In genomic region chr3:184561329-184562145, GRCh38 we compare ENCODE assay signal across 1 cellular context.
A peak's percentile ranks its signal among the peaks of the same experiment; 100 is the strongest.
TF ChIP-seq lines count a peak whose summit lies in the region.

EPHB3 (plus strand) TSS chr3:184561785; CDS start chr3:184562236, 451 bp downstream.

TF ChIP-seq in HepG2, 621 proteins besides CTCF, POLR2A, EP300 and RAD21 (continued from another document and continues in another):
- 0 out of 2 replicates have a peak, but pooled peaks have one; percentile 22 for TF ChIP-seq HIC2 (CRISPR knock-in tag; IDR thresholded peaks at IDR 0.05; ENCODE audit: low read depth)
- TF ChIP-seq MIER2 (CRISPR knock-in tag; IDR thresholded peaks at IDR 0.05) = no peak
- TF ChIP-seq ZNF772 (CRISPR knock-in tag; IDR thresholded peaks at IDR 0.05) = no peak; the same call in 1 of the 2 replicates
- TF ChIP-seq SMAD1 (CRISPR knock-in tag; IDR thresholded peaks at IDR 0.05; ENCODE audit: borderline replicate concordance, low read depth) = peak; percentile 56; the same call in 1 of the 2 replicates
- no peak for TF ChIP-seq ZNF770 (CRISPR knock-in tag; IDR thresholded peaks at IDR 0.05)
- no peak for TF ChIP-seq ZFP37 (CRISPR knock-in tag; IDR thresholded peaks at IDR 0.05; ENCODE audit: borderline replicate concordance)
- TF ChIP-seq SETDB1 (CRISPR knock-in tag; IDR thresholded peaks at IDR 0.05; ENCODE audit: borderline replicate concordance) = no peak
- no peak for TF ChIP-seq TEAD2 (CRISPR knock-in tag; IDR thresholded peaks at IDR 0.05)
- TF ChIP-seq ZNF556 (CRISPR knock-in tag; IDR thresholded peaks at IDR 0.05; ENCODE audit: borderline replicate concordance) = no peak; the same call in 1 of the 2 replicates
- TF ChIP-seq SRF (IDR thresholded peaks at IDR 0.05; ENCODE audit: low read depth, low read length) = no peak
- no peak for TF ChIP-seq ESRRA (CRISPR knock-in tag; IDR thresholded peaks at IDR 0.05; ENCODE audit: low read depth)
- TF ChIP-seq ZSCAN29 (CRISPR knock-in tag; conservative IDR thresholded peaks at IDR 0.05) = no peak
- TF ChIP-seq ZNF672 (CRISPR knock-in tag; IDR thresholded peaks at IDR 0.05) = no peak
- TF ChIP-seq SIX4 (CRISPR knock-in tag; IDR thresholded peaks at IDR 0.05) = no peak
- TF ChIP-seq HOXA9 (CRISPR knock-in tag; IDR thresholded peaks at IDR 0.05; ENCODE audit: borderline replicate concordance) = no peak
- peak; percentile 34; the same call in 1 of the 2 replicates for TF ChIP-seq ZNF768 (CRISPR knock-in tag; IDR thresholded peaks at IDR 0.05)
- TF ChIP-seq FUBP1 (CRISPR knock-in tag; IDR thresholded peaks at IDR 0.05; ENCODE audit: borderline replicate concordance) = no peak
- 0 out of 2 replicates have a peak, but pooled peaks have one; percentile 55 for TF ChIP-seq MXD1 (CRISPR knock-in tag; IDR thresholded peaks at IDR 0.05)
- TF ChIP-seq XBP1 (CRISPR knock-in tag; IDR thresholded peaks at IDR 0.05) = no peak
- TF ChIP-seq SRSF9 (IDR thresholded peaks at IDR 0.05; ENCODE audit: borderline replicate concordance, insufficient read depth, low read depth, low read length, poor library complexity, severe bottlenecking) = no peak
- TF ChIP-seq KLF12 (CRISPR knock-in tag; IDR thresholded peaks at IDR 0.05; ENCODE audit: borderline replicate concordance) = no peak
- peak; percentile 18 for TF ChIP-seq SKI (IDR thresholded peaks at IDR 0.05; ENCODE audit: partially characterized antibody)
- no peak for TF ChIP-seq ZNF607 (CRISPR knock-in tag; IDR thresholded peaks at IDR 0.05; ENCODE audit: borderline replicate concordance)
- no peak for TF ChIP-seq ZBTB21 (CRISPR knock-in tag; IDR thresholded peaks at IDR 0.05)
- TF ChIP-seq ZNF777 (CRISPR knock-in tag; IDR thresholded peaks at IDR 0.05) = peak; percentile 70
- TF ChIP-seq SMARCE1 (IDR thresholded peaks at IDR 0.05; ENCODE audit: borderline replicate concordance) = no peak
- TF ChIP-seq RBFOX2 (IDR thresholded peaks at IDR 0.05; ENCODE audit: low read depth, low read length) = no peak
- TF ChIP-seq AKAP8 (CRISPR knock-in tag; IDR thresholded peaks at IDR 0.05) = no peak
- TF ChIP-seq ZNF224 (CRISPR knock-in tag; IDR thresholded peaks at IDR 0.05) = no peak
- no peak for TF ChIP-seq ZFP62 (CRISPR knock-in tag; IDR thresholded peaks at IDR 0.05)
- TF ChIP-seq RELA (CRISPR knock-in tag; IDR thresholded peaks at IDR 0.05) = no peak
- no peak for TF ChIP-seq ZBTB44 (CRISPR knock-in tag; IDR thresholded peaks at IDR 0.05)
- TF ChIP-seq ATRX (CRISPR knock-in tag; IDR thresholded peaks at IDR 0.05; ENCODE audit: borderline replicate concordance) = no peak
- TF ChIP-seq HHEX (CRISPR knock-in tag; IDR thresholded peaks at IDR 0.05) = no peak
- TF ChIP-seq ZNF746 (CRISPR knock-in tag; IDR thresholded peaks at IDR 0.05) = no peak
- peak; percentile 57; the same call in 1 of the 2 replicates for TF ChIP-seq ZNF512 (CRISPR knock-in tag; IDR thresholded peaks at IDR 0.05)
- TF ChIP-seq FOXJ3 (CRISPR knock-in tag; IDR thresholded peaks at IDR 0.05; ENCODE audit: borderline replicate concordance) = no peak; the same call in 1 of the 2 replicates
- TF ChIP-seq HNF1A (IDR thresholded peaks at IDR 0.05; ENCODE audit: low read depth) = no peak
- TF ChIP-seq HNF1A (CRISPR knock-in tag; IDR thresholded peaks at IDR 0.05; ENCODE audit: borderline replicate concordance) = no peak
- no peak for TF ChIP-seq TARDBP (CRISPR knock-in tag; IDR thresholded peaks at IDR 0.05)
- TF ChIP-seq ZNF34 (CRISPR knock-in tag; IDR thresholded peaks at IDR 0.05; ENCODE audit: borderline replicate concordance) = 0 out of 2 replicates have a peak, but pooled peaks have one; percentile 56
- 0 out of 2 replicates have a peak, but pooled peaks have one; percentile 24 for TF ChIP-seq HMGXB3 (CRISPR knock-in tag; IDR thresholded peaks at IDR 0.05; ENCODE audit: borderline replicate concordance)
- peak; percentile 40; the same call in 1 of the 2 replicates for TF ChIP-seq ZNF543 (CRISPR knock-in tag; IDR thresholded peaks at IDR 0.05)
- TF ChIP-seq NONO (IDR thresholded peaks at IDR 0.05) = no peak
- TF ChIP-seq NONO (CRISPR knock-in tag; conservative IDR thresholded peaks at IDR 0.05) = 0 out of 2 replicates have a peak, but pooled peaks have one; percentile 1
- TF ChIP-seq ETV6 (CRISPR knock-in tag; conservative IDR thresholded peaks at IDR 0.05) = no peak
- TF ChIP-seq KDM4B (CRISPR knock-in tag; IDR thresholded peaks at IDR 0.05) = no peak
- no peak for TF ChIP-seq ARNTL (CRISPR knock-in tag; IDR thresholded peaks at IDR 0.05)
- TF ChIP-seq SP5 (CRISPR knock-in tag; IDR thresholded peaks at IDR 0.05; ENCODE audit: borderline replicate concordance, low read depth) = peak; percentile 78
- no peak for TF ChIP-seq ZNF547 (CRISPR knock-in tag; IDR thresholded peaks at IDR 0.05)
